Comparison of ENCODE assay signal across 21 cellular contexts in genomic region chr19:42714000-42714399, GRCh38. TPM values are rescaled to one million over a fixed set of nuclear protein-coding genes. Genes with fewer than 3 reads are reported as not detected.
"Had no signal": no experiment of that assay in that cellular context is flagged by ENCODE, and none has a peak within 500 bp of the region (broad histone marks: within the 10 kb centered on the region; RNA-seq: fewer than 3 reads in every experiment).

No MANE protein-coding gene starts in this region.

RNA-seq across cellular contexts. Expression of gene PSG3, which starts 26.3 kb away (rescaled TPM):
- total RNA-seq: activated naive CD4-positive, alpha-beta T cell treated with anti-CD3 and anti-CD28 coated beads for 36 hours; activated naive CD8-positive, alpha-beta T cell treated with anti-CD3 and anti-CD28 coated beads for 36 hours; activated naive CD8-positive, alpha-beta T cell treated with anti-CD3 and anti-CD28 coated beads, Interleukin-2, amount 10 ng/mL, durations not matched to agents 7 days and 5 days; activated T-cell treated with anti-CD3 and anti-CD28 coated beads, Interleukin-2, amount 50 U/mL, for 4 hours; activated T-cell treated with anti-CD3 and anti-CD28 coated beads, Interleukin-2, amount 50 U/mL, for 72 hours; activated T-helper 1 cell treated with anti-CD3 and anti-CD28 coated beads, Interleukin-12 subunit alpha, Interleukin-12 subunit beta, Interleukin-2, Interleukin-4 antibody, amounts not matched to agents 30 ng/mL and 10 ng/mL and 1 ng/mL, durations not matched to agents 14 hours and 24 hours and 36 hours; activated T-helper 2 cell treated with anti-CD3 and anti-CD28 coated beads, Interferon-gamma antibody, Interleukin-2, Interleukin-4, amounts not matched to agents 10 μg/mL and 5 μg/mL and 100 μg/mL, durations not matched to agents 14 hours and 24 hours and 36 hours; adrenal gland; aorta; ascending aorta; body of pancreas; breast epithelium; bronchial epithelial cell; cardiac muscle cell; cardiac septum; chondrocyte had no signal
- polyA plus RNA-seq: adipose tissue, adrenal gland, aorta, cardiac muscle cell had no signal

RNA-seq across cellular contexts. Expression of gene PSG8, which starts 51.5 kb away (rescaled TPM):
- total RNA-seq: activated naive CD4-positive, alpha-beta T cell treated with anti-CD3 and anti-CD28 coated beads for 36 hours; activated naive CD4-positive, alpha-beta T cell treated with anti-CD3 and anti-CD28 coated beads, Interleukin-2, amount 50 U/mL, for 72 hours; activated naive CD8-positive, alpha-beta T cell treated with anti-CD3 and anti-CD28 coated beads for 36 hours; activated naive CD8-positive, alpha-beta T cell treated with anti-CD3 and anti-CD28 coated beads, Interleukin-2, amount 10 ng/mL, durations not matched to agents 7 days and 5 days; activated T-cell treated with anti-CD3 and anti-CD28 coated beads, Interleukin-2, amount 50 U/mL, for 4 hours; activated T-cell treated with anti-CD3 and anti-CD28 coated beads, Interleukin-2, amount 50 U/mL, for 72 hours; activated T-helper 1 cell treated with anti-CD3 and anti-CD28 coated beads, Interleukin-12 subunit alpha, Interleukin-12 subunit beta, Interleukin-2, Interleukin-4 antibody, amounts not matched to agents 30 ng/mL and 10 ng/mL and 1 ng/mL, durations not matched to agents 14 hours and 24 hours and 36 hours; activated T-helper 17 cell treated with anti-CD3 and anti-CD28 coated beads, Interleukin-2, amount 50 U/mL, for 72 hours; activated T-helper 2 cell treated with anti-CD3 and anti-CD28 coated beads, Interferon-gamma antibody, Interleukin-2, Interleukin-4, amounts not matched to agents 10 μg/mL and 5 μg/mL and 100 μg/mL, durations not matched to agents 14 hours and 24 hours and 36 hours; adrenal gland; aorta; ascending aorta; astrocyte; body of pancreas; breast epithelium; bronchial epithelial cell; cardiac muscle cell; cardiac septum; cerebellum; chondrocyte had no signal
- polyA plus RNA-seq: adipose tissue, adrenal gland, aorta, cardiac muscle cell had no signal
